ENCODE assay signal across 8 cellular contexts in genomic region chr19:41872775-41873647, GRCh38. TPM values are rescaled to one million over a fixed set of nuclear protein-coding genes. Genes with fewer than 3 reads are reported as not detected.
DNase-seq lines count a peak whose midpoint lies in the region; ATAC-seq, FAIRE-seq and TF ChIP-seq lines count a peak whose summit lies in the region.

No MANE protein-coding gene starts in this region.

- H3K36me3 ChIP-seq in bronchial epithelial cell (ENCODE audit: control insufficient read depth, insufficient read depth, low read length): peaks cover 27% of the 10 kb centered on the region

- peak; percentile 85 for ATAC-seq in left colon

- no peak overlapping the region for H3K4me3 ChIP-seq in bronchial epithelial cell (ENCODE audit: low read depth, low read length)

- TF ChIP-seq CTCF in bronchial epithelial cell (IDR thresholded peaks at IDR 0.05; ENCODE audit: insufficient read depth, low read length, severe bottlenecking): peak; percentile 89

- DNase-seq in NCI-H524 (lab: John Stamatoyannopoulos, UW) (peak; percentile 45 to 82), NCI-H524 treated with DMSO at 0.1 percent for 48 hours (lab: John Stamatoyannopoulos, UW) (no peak), NCI-H2029 treated with DMSO at 0.1 percent for 48 hours (lab: John Stamatoyannopoulos, UW) (peak; percentile 57), UCSD-AML1 (lab: John Stamatoyannopoulos, UW; ENCODE audit: unreplicated experiment) (peak; percentile 82), bronchial epithelial cell (ENCODE audit: low read depth) (peak; percentile 72), left colon (peak; percentile 75 to 88), amniotic stem cell (lab: John Stamatoyannopoulos, UW) (no peak)
- DNase-seq in stimulated activated CD8-positive, alpha-beta memory T cell treated with anti-CD3 and anti-CD28 coated beads, Interleukin-7, amount 100 ng/mL, for 1 hour (ENCODE audit: low read depth in 2 of 2): peak; percentile 31 to 51

- intact Hi-C loops in left colon (cut with DNase I, micrococcal nuclease): loop anchor here (10.0 kb wide), 2 partner anchors 62 to 82 kb away; partner anchors contain the start of gene RABAC1 (in 1 of the 2)

- FAIRE-seq in bronchial epithelial cell (lab: Jason Lieb, UNC): peak; percentile 13

- no peaks in the 10 kb centered on the region for H3K27me3 ChIP-seq in bronchial epithelial cell (ENCODE audit: control insufficient read depth, insufficient read depth, low read length)

RNA-seq across cellular contexts. Expression of gene CD79A, which starts 4.1 kb away (rescaled TPM):
- total RNA-seq in bronchial epithelial cell: not detected in 2 replicates
- total RNA-seq in left colon: 10 to 100 TPM in 1 of 2 donors, 1 to 10 TPM in 1; 3.9 to 13.7 TPM

RNA-seq across cellular contexts. Expression of gene ARHGEF1, which starts 10.0 kb away (rescaled TPM):
- 19.2 and 25.0 TPM in 2 replicates for total RNA-seq in bronchial epithelial cell
- total RNA-seq in left colon: 10 to 100 TPM; 87.8 to 93.6 TPM

RNA-seq across cellular contexts. Expression of gene RPS19, which starts 13.0 kb away (rescaled TPM):
- 2,069 and 2,277 TPM in 2 replicates for total RNA-seq in bronchial epithelial cell
- total RNA-seq in left colon: 1,000 to 10,000 TPM; 1,474 to 1,504 TPM

RNA-seq across cellular contexts. Expression of gene DMRTC2, which starts 28.2 kb away (rescaled TPM):
- total RNA-seq in bronchial epithelial cell (not detected in 2 replicates), left colon (not detected)

RNA-seq across cellular contexts. Expression of gene LYPD4, which starts 28.5 kb away (rescaled TPM):
- total RNA-seq in bronchial epithelial cell (not detected in 2 replicates), left colon (not detected)

Comparison
In these comparisons a context has a peak if more than half of its experiments do, and no peak if none do; other contexts are left out.
1. DNase-seq: peak in NCI-H524 (2 of 2), NCI-H2029 treated with DMSO at 0.1 percent for 48 hours (single experiment), UCSD-AML1 (single experiment), bronchial epithelial cell (single experiment), left colon (2 of 2) and stimulated activated CD8-positive, alpha-beta memory T cell treated with anti-CD3 and anti-CD28 coated beads, Interleukin-7, amount 100 ng/mL, for 1 hour (2 of 2); none in NCI-H524 treated with DMSO at 0.1 percent for 48 hours (single experiment) and amniotic stem cell (single experiment).